ENCODE assay signal across 3 cellular contexts in the genomic region with DNA sequence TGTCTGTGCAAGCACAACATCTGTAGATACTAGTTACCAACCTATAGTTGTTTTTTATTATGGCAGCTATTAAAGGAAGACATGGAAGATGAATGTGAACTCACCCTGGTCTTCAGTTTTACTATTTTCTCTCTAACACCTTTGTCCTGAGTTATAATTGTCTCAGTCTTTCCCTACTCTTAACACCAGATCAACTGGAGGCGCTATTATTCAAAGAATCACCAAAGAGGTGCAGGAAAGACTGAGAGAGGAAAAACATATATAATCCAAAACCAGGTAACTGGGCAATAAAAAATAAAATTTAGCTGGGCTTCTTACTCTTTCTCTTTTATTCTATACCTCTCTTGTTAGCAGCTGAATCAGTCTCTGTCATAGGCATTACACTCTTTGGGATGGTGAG.
TF ChIP-seq lines count a peak whose summit lies in the region.

No MANE protein-coding gene starts in this region.

TF ChIP-seq in SK-N-SH, 30 proteins besides CTCF, POLR2A, EP300 and RAD21 (continued from another document and continues in another):
- TF ChIP-seq, protein P1, sequence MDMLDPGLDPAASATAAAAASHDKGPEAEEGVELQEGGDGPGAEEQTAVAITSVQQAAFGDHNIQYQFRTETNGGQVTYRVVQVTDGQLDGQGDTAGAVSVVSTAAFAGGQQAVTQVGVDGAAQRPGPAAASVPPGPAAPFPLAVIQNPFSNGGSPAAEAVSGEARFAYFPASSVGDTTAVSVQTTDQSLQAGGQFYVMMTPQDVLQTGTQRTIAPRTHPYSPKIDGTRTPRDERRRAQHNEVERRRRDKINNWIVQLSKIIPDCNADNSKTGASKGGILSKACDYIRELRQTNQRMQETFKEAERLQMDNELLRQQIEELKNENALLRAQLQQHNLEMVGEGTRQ (IDR thresholded peaks at IDR 0.05; ENCODE audit: borderline replicate concordance, low read depth, low read length) = no peak
- TF ChIP-seq ELF1 (IDR thresholded peaks at IDR 0.05) (no peak), SMC3 (IDR thresholded peaks at IDR 0.05; ENCODE audit: low read depth, low read length) (no peak), EZH2phosphoT487 (IDR thresholded peaks at IDR 0.05; ENCODE audit: borderline replicate concordance, low read depth) (no peak), GABPA (IDR thresholded peaks at IDR 0.05; ENCODE audit: low read depth) (no peak), RCOR1 (IDR thresholded peaks at IDR 0.05; ENCODE audit: low read length) (no peak), FOXM1 (IDR thresholded peaks at IDR 0.05; ENCODE audit: low read depth) (no peak), CHD2 (IDR thresholded peaks at IDR 0.05; ENCODE audit: low read length, partially characterized antibody) (no peak), GATA2 (CRISPR knock-in tag; IDR thresholded peaks at IDR 0.05) (no peak)
- TF ChIP-seq, protein P2, sequence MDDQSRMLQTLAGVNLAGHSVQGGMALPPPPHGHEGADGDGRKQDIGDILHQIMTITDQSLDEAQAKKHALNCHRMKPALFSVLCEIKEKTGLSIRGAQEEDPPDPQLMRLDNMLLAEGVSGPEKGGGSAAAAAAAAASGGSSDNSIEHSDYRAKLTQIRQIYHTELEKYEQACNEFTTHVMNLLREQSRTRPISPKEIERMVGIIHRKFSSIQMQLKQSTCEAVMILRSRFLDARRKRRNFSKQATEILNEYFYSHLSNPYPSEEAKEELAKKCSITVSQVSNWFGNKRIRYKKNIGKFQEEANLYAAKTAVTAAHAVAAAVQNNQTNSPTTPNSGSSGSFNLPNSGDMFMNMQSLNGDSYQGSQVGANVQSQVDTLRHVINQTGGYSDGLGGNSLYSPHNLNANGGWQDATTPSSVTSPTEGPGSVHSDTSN (IDR thresholded peaks at IDR 0.05) = no peak
- TF ChIP-seq, protein P3, sequence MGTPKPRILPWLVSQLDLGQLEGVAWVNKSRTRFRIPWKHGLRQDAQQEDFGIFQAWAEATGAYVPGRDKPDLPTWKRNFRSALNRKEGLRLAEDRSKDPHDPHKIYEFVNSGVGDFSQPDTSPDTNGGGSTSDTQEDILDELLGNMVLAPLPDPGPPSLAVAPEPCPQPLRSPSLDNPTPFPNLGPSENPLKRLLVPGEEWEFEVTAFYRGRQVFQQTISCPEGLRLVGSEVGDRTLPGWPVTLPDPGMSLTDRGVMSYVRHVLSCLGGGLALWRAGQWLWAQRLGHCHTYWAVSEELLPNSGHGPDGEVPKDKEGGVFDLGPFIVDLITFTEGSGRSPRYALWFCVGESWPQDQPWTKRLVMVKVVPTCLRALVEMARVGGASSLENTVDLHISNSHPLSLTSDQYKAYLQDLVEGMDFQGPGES (IDR thresholded peaks at IDR 0.05; ENCODE audit: low read depth, low read length) = no peak
- TF ChIP-seq, protein P4, sequence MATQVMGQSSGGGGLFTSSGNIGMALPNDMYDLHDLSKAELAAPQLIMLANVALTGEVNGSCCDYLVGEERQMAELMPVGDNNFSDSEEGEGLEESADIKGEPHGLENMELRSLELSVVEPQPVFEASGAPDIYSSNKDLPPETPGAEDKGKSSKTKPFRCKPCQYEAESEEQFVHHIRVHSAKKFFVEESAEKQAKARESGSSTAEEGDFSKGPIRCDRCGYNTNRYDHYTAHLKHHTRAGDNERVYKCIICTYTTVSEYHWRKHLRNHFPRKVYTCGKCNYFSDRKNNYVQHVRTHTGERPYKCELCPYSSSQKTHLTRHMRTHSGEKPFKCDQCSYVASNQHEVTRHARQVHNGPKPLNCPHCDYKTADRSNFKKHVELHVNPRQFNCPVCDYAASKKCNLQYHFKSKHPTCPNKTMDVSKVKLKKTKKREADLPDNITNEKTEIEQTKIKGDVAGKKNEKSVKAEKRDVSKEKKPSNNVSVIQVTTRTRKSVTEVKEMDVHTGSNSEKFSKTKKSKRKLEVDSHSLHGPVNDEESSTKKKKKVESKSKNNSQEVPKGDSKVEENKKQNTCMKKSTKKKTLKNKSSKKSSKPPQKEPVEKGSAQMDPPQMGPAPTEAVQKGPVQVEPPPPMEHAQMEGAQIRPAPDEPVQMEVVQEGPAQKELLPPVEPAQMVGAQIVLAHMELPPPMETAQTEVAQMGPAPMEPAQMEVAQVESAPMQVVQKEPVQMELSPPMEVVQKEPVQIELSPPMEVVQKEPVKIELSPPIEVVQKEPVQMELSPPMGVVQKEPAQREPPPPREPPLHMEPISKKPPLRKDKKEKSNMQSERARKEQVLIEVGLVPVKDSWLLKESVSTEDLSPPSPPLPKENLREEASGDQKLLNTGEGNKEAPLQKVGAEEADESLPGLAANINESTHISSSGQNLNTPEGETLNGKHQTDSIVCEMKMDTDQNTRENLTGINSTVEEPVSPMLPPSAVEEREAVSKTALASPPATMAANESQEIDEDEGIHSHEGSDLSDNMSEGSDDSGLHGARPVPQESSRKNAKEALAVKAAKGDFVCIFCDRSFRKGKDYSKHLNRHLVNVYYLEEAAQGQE (IDR thresholded peaks at IDR 0.05; ENCODE audit: low read depth, low read length) = no peak

TF ChIP-seq in SK-N-SH treated with all-trans-retinoic acid at 6 μM for 48 hours, 23 proteins besides CTCF, POLR2A, EP300 and RAD21 (continued from another document):
- TF ChIP-seq, protein P5, sequence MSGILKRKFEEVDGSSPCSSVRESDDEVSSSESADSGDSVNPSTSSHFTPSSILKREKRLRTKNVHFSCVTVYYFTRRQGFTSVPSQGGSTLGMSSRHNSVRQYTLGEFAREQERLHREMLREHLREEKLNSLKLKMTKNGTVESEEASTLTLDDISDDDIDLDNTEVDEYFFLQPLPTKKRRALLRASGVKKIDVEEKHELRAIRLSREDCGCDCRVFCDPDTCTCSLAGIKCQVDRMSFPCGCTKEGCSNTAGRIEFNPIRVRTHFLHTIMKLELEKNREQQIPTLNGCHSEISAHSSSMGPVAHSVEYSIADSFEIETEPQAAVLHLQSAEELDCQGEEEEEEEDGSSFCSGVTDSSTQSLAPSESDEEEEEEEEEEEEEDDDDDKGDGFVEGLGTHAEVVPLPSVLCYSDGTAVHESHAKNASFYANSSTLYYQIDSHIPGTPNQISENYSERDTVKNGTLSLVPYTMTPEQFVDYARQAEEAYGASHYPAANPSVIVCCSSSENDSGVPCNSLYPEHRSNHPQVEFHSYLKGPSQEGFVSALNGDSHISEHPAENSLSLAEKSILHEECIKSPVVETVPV (CRISPR knock-in tag; IDR thresholded peaks at IDR 0.05) = no peak
- TF ChIP-seq TCF4 (CRISPR knock-in tag; IDR thresholded peaks at IDR 0.05; ENCODE audit: borderline replicate concordance) = no peak
- no peak for TF ChIP-seq ISL1 (CRISPR knock-in tag; IDR thresholded peaks at IDR 0.05)
- TF ChIP-seq CSDC2 (CRISPR knock-in tag; IDR thresholded peaks at IDR 0.05) = no peak
TF ChIP-seq in SK-N-SH treated with all-trans-retinoic acid at 6 μM for 48 hours: peak in this region for 0.

TF ChIP-seq in GM23338, 12 proteins besides CTCF, POLR2A, EP300 and RAD21 (continued from another document):
- TF ChIP-seq, protein P6, sequence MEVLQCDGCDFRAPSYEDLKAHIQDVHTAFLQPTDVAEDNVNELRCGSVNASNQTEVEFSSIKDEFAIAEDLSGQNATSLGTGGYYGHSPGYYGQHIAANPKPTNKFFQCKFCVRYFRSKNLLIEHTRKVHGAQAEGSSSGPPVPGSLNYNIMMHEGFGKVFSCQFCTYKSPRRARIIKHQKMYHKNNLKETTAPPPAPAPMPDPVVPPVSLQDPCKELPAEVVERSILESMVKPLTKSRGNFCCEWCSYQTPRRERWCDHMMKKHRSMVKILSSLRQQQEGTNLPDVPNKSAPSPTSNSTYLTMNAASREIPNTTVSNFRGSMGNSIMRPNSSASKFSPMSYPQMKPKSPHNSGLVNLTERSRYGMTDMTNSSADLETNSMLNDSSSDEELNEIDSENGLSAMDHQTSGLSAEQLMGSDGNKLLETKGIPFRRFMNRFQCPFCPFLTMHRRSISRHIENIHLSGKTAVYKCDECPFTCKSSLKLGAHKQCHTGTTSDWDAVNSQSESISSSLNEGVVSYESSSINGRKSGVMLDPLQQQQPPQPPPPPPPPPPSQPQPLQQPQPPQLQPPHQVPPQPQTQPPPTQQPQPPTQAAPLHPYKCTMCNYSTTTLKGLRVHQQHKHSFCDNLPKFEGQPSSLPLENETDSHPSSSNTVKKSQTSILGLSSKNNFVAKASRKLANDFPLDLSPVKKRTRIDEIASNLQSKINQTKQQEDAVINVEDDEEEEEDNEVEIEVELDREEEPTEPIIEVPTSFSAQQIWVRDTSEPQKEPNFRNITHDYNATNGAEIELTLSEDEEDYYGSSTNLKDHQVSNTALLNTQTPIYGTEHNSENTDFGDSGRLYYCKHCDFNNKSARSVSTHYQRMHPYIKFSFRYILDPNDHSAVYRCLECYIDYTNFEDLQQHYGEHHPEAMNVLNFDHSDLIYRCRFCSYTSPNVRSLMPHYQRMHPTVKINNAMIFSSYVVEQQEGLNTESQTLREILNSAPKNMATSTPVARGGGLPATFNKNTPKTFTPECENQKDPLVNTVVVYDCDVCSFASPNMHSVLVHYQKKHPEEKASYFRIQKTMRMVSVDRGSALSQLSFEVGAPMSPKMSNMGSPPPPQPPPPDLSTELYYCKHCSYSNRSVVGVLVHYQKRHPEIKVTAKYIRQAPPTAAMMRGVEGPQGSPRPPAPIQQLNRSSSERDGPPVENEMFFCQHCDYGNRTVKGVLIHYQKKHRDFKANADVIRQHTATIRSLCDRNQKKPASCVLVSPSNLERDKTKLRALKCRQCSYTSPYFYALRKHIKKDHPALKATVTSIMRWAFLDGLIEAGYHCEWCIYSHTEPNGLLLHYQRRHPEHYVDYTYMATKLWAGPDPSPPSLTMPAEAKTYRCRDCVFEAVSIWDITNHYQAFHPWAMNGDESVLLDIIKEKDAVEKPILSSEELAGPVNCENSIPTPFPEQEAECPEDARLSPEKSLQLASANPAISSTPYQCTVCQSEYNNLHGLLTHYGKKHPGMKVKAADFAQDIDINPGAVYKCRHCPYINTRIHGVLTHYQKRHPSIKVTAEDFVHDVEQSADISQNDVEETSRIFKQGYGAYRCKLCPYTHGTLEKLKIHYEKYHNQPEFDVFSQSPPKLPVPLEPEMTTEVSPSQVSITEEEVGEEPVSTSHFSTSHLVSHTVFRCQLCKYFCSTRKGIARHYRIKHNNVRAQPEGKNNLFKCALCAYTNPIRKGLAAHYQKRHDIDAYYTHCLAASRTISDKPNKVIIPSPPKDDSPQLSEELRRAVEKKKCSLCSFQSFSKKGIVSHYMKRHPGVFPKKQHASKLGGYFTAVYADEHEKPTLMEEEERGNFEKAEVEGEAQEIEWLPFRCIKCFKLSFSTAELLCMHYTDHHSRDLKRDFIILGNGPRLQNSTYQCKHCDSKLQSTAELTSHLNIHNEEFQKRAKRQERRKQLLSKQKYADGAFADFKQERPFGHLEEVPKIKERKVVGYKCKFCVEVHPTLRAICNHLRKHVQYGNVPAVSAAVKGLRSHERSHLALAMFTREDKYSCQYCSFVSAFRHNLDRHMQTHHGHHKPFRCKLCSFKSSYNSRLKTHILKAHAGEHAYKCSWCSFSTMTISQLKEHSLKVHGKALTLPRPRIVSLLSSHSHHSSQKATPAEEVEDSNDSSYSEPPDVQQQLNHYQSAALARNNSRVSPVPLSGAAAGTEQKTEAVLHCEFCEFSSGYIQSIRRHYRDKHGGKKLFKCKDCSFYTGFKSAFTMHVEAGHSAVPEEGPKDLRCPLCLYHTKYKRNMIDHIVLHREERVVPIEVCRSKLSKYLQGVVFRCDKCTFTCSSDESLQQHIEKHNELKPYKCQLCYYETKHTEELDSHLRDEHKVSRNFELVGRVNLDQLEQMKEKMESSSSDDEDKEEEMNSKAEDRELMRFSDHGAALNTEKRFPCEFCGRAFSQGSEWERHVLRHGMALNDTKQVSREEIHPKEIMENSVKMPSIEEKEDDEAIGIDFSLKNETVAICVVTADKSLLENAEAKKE (CRISPR knock-in tag; IDR thresholded peaks at IDR 0.05) = no peak
- TF ChIP-seq CREB1 (CRISPR knock-in tag; IDR thresholded peaks at IDR 0.05; ENCODE audit: low read depth) = no peak
- no peak for TF ChIP-seq POLR2AphosphoS5 (IDR thresholded peaks at IDR 0.05; ENCODE audit: low read depth)
- TF ChIP-seq, protein P4 (IDR thresholded peaks at IDR 0.05; ENCODE audit: unreplicated experiment) = no peak
